7 cellular contexts compared by ENCODE assay signal in genomic region chr1:43979261-43979527, GRCh38. TPM values are rescaled to one million over a fixed set of nuclear protein-coding genes. Genes with fewer than 3 reads are reported as not detected.
DNase-seq lines count a peak whose midpoint lies in the region; ATAC-seq and TF ChIP-seq lines count a peak whose summit lies in the region.
"Had no signal": no experiment of that assay in that cellular context is flagged by ENCODE, and none has a peak within 500 bp of the region (broad histone marks: within the 10 kb centered on the region; RNA-seq: fewer than 3 reads in every experiment).

No MANE protein-coding gene starts in this region.

- H3K79me2 ChIP-seq in MM.1S (ENCODE audit: low read length) = peaks cover 51% of the 10 kb centered on the region

- peak overlapping the region; percentile 67 for H3K9ac ChIP-seq in MM.1S (ENCODE audit: low read length)

- H3K27me3 ChIP-seq in MM.1S (replicated peaks; ENCODE audit: insufficient read depth, low read length) (no peaks in the 10 kb centered on the region), thoracic aorta (replicated peaks; ENCODE audit: insufficient read depth) (no peaks in the 10 kb centered on the region)

- DNase-seq in MM.1S = no peak
- DNase-seq in fibroblast of villous mesenchyme (ENCODE audit: low read depth) = no peak
- no peak for DNase-seq in thoracic aorta (ENCODE audit: low spot score)
- no peak for DNase-seq in NCI-H2029 (lab: John Stamatoyannopoulos, UW)
- DNase-seq in LoVo (ENCODE audit: low spot score) = no peak
- DNase-seq: SIG-M5 had no signal

- H3K36me3 ChIP-seq in MM.1S (replicated peaks; ENCODE audit: insufficient read depth, low read length) (0 out of 2 replicates have a peak, but pooled peaks cover 3% of the 10 kb centered on the region), thoracic aorta (peaks cover 11% of the 10 kb centered on the region)

- H4K20me1 ChIP-seq in MM.1S (ENCODE audit: insufficient read depth, low read length) = peaks cover 4% of the 10 kb centered on the region; the same call in 1 of the 2 replicates

- ATAC-seq in thoracic aorta (ENCODE audit: insufficient number of reproducible peaks, low FRiP score, low read depth) (no peak), GM19463 (IDR thresholded peaks at IDR 0.05; ENCODE audit: unreplicated experiment) (no peak)

- no peaks in the 10 kb centered on the region for H3K9me2 ChIP-seq in MM.1S (replicated peaks; ENCODE audit: insufficient read depth, low read length)

- H2AFZ ChIP-seq in MM.1S (ENCODE audit: low read length) = no peak overlapping the region

- peaks cover 17% of the 10 kb centered on the region for H3F3A ChIP-seq in MM.1S (ENCODE audit: insufficient read depth, low read length)

- no peaks in the 10 kb centered on the region for H3K9me3 ChIP-seq in MM.1S (replicated peaks; ENCODE audit: insufficient read depth, low read length)
- H3K9me3 ChIP-seq in thoracic aorta = no peaks in the 10 kb centered on the region

- peak overlapping the region; percentile 93; the same call in 1 of the 2 replicates for H3K4me2 ChIP-seq in MM.1S (ENCODE audit: low read depth, low read length)

- H3K4me1 ChIP-seq in MM.1S (ENCODE audit: low read length) = peaks cover 25% of the 10 kb centered on the region
- peaks cover 29 to 48% of the 10 kb centered on the region in 2 donors for H3K4me1 ChIP-seq in thoracic aorta (ENCODE audit: control insufficient read depth in 1 of 2, low read depth in 2 of 2)

- no peak for TF ChIP-seq CTCF in MM.1S (IDR thresholded peaks at IDR 0.05; ENCODE audit: low read length)
- no peak for TF ChIP-seq CTCF in fibroblast of villous mesenchyme (IDR thresholded peaks at IDR 0.05; ENCODE audit: insufficient read depth, low read depth, low read length)
- no peak for TF ChIP-seq CTCF in thoracic aorta (IDR thresholded peaks at IDR 0.05)

- H3K4me3 ChIP-seq in MM.1S (ENCODE audit: low read length) (peak overlapping the region; percentile 71), fibroblast of villous mesenchyme (ENCODE audit: low read depth, low read length) (peak overlapping the region; percentile 67), thoracic aorta (peak overlapping the region; percentile 82)

- H3K27ac ChIP-seq in MM.1S (ENCODE audit: low read length) (no peak overlapping the region), thoracic aorta (no peak overlapping the region)

RNA-seq across cellular contexts. Expression of gene B4GALT2, which starts 0.2 kb away (rescaled TPM):
- total RNA-seq in fibroblast of villous mesenchyme (57.4 and 91.5 TPM in 2 replicates), thoracic aorta (10 to 100 TPM; 34.8 to 51.6 TPM)

RNA-seq across cellular contexts. Expression of gene ATP6V0B, which starts 4.4 kb away (rescaled TPM):
- total RNA-seq in fibroblast of villous mesenchyme (76.0 and 104 TPM in 2 replicates), thoracic aorta (100 to 1,000 TPM in 1 of 2 donors, 10 to 100 TPM in 1; 72.3 to 136 TPM)

RNA-seq across cellular contexts. Expression of gene DPH2, which starts 9.4 kb away (rescaled TPM):
- total RNA-seq in fibroblast of villous mesenchyme (18.6 and 22.5 TPM in 2 replicates), thoracic aorta (10 to 100 TPM; 21.9 to 31.4 TPM)

RNA-seq across cellular contexts. Expression of gene CCDC24, which starts 12.2 kb away (rescaled TPM):
- 3.5 and 4.7 TPM in 2 replicates for total RNA-seq in fibroblast of villous mesenchyme
- 10 to 100 TPM in 1 of 2 donors, 1 to 10 TPM in 1; 4.5 to 24.0 TPM for total RNA-seq in thoracic aorta

RNA-seq across cellular contexts. Expression of gene IPO13, which starts 32.4 kb away (rescaled TPM):
- total RNA-seq in fibroblast of villous mesenchyme = 18.7 and 20.7 TPM in 2 replicates
- total RNA-seq in thoracic aorta = 10 to 100 TPM; 22.2 to 34.3 TPM
